1 cellular context compared by ENCODE assay signal in genomic region chr13:47933688-47934011, GRCh38.
TF ChIP-seq lines count a peak whose summit lies in the region.

No MANE protein-coding gene starts in this region.

TF ChIP-seq in SK-N-SH treated with all-trans-retinoic acid at 6 μM for 48 hours, 23 proteins besides CTCF, POLR2A, EP300 and RAD21 (continued from another document):
- TF ChIP-seq PATZ1 (CRISPR knock-in tag; IDR thresholded peaks at IDR 0.05; ENCODE audit: borderline replicate concordance): no peak
- TF ChIP-seq PPARA (CRISPR knock-in tag; IDR thresholded peaks at IDR 0.05; ENCODE audit: borderline replicate concordance): no peak
- no peak for TF ChIP-seq TOX (CRISPR knock-in tag; IDR thresholded peaks at IDR 0.05; ENCODE audit: borderline replicate concordance)
- no peak for TF ChIP-seq ESRRG (CRISPR knock-in tag; IDR thresholded peaks at IDR 0.05)
- TF ChIP-seq ZC3H10 (CRISPR knock-in tag; IDR thresholded peaks at IDR 0.05): no peak
- TF ChIP-seq ZFP3 (CRISPR knock-in tag; IDR thresholded peaks at IDR 0.05): no peak
- TF ChIP-seq ISL1 (CRISPR knock-in tag; IDR thresholded peaks at IDR 0.05): no peak
- no peak for TF ChIP-seq ZNF70 (CRISPR knock-in tag; IDR thresholded peaks at IDR 0.05)
- no peak for TF ChIP-seq RARB (CRISPR knock-in tag; IDR thresholded peaks at IDR 0.05)
